Comparison of ENCODE assay signal across 17 cellular contexts in the genomic region with DNA sequence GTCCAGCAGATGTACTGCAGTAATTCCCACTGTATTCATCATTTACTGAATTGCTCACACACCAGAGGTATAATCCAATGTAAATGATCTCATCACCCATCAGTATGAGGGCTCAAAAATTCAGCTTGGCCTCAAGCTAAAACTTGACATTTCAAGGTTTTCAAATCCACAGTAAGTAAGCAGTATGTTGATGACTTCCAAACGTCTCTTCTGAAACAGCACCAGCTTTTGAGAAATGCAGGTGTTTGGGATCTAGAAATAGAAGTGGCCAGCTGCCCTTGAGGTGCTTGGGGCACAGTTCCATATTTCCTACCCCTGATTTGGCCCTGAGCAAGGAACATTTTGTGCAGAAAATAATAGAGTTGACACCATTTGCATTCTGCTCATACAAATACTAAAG.
"Had no signal": no experiment of that assay in that cellular context is flagged by ENCODE, and none has a peak within 500 bp of the region (broad histone marks: within the 10 kb centered on the region; RNA-seq: fewer than 3 reads in every experiment).

No MANE protein-coding gene starts in this region.

- H3K36me3 ChIP-seq: MG63, SJCRH30 had no signal

- DNase-seq: MG63, NCI-H1092 treated with DMSO at 0.1 percent for 48 hours, NCI-H1436, NCI-H1930, NCI-H2081, NCI-H2107, NCI-H2227 treated with DMSO at 0.1 percent for 48 hours, NCI-H524, NCI-H526 treated with DMSO at 0.1 percent for 48 hours, NCI-H748 treated with DMSO at 0.1 percent for 48 hours, PC-3, SHP77 treated with DMSO at 0.1 percent for 48 hours, SJCRH30 had no signal

- H3K4me3 ChIP-seq: K562, MG63, SJCRH30 had no signal

- ATAC-seq: K562, Panc1, PC-3, Right ventricle myocardium inferior had no signal

- H3K9me3 ChIP-seq: MG63, SJCRH30 had no signal

- H3K27me3 ChIP-seq: MG63, SJCRH30 had no signal

- H3K4me1 ChIP-seq: SJCRH30 had no signal

- H3K27ac ChIP-seq: HL-60, SJCRH30 had no signal
